In genomic region chr11:15027011-15027410, GRCh38 we compare ENCODE assay signal across 19 cellular contexts. TPM values are rescaled to one million over a fixed set of nuclear protein-coding genes. Genes with fewer than 3 reads are reported as not detected.
DNase-seq lines count a peak whose midpoint lies in the region; ATAC-seq and TF ChIP-seq lines count a peak whose summit lies in the region.
"Had no signal": no experiment of that assay in that cellular context is flagged by ENCODE, and none has a peak within 500 bp of the region (broad histone marks: within the 10 kb centered on the region; RNA-seq: fewer than 3 reads in every experiment).

No MANE protein-coding gene starts in this region.

- no peaks in the 10 kb centered on the region for H4K20me1 ChIP-seq in mammary epithelial cell (ENCODE audit: insufficient read depth, low read length)
- H4K20me1 ChIP-seq: BLaER1 had no signal

- H2BK5ac ChIP-seq in trophoblast cell (ENCODE audit: low read depth, low read length, poor library complexity) = no peak overlapping the region

- H3K9me3 ChIP-seq in mammary epithelial cell (replicated peaks; ENCODE audit: insufficient read depth, low read length) = no peaks in the 10 kb centered on the region
- peaks cover 0 to 3% of the 10 kb centered on the region in 2 donors for H3K9me3 ChIP-seq in breast epithelium
- no peaks in the 10 kb centered on the region for H3K9me3 ChIP-seq in trophoblast cell (ENCODE audit: insufficient read depth, low read depth, low read length)

- CTCF ChIA-PET in mammary epithelial cell (lab: Charles Lee; ENCODE audit: low non-redundant PET) = no interaction called here

- dilution Hi-C loops in mammary epithelial cell (cut with HindIII; ENCODE audit: low sequenced_read_pairs) = no loop called here

- H3K9ac ChIP-seq in mammary epithelial cell (ENCODE audit: insufficient read depth, low read length) = no peak overlapping the region
- no peak overlapping the region for H3K9ac ChIP-seq in trophoblast cell (ENCODE audit: low read length)
- H3K9ac ChIP-seq: BLaER1 had no signal

- WGBS in mammary epithelial cell (ENCODE audit: low coverage, missing lambda C conversion rate) = 3% methylated on average over 3 of the region's 3 CpGs
- WGBS in trophoblast cell (ENCODE audit: extremely low coverage, insufficient coverage, insufficient read length) = no CpG with 5 or more reads among the region's 3 CpGs

- H4K12ac ChIP-seq in trophoblast cell (ENCODE audit: low read depth, low read length) = no peak overlapping the region

- H3K27me3 ChIP-seq in mammary epithelial cell (ENCODE audit: insufficient read depth, low read length) (no peaks in the 10 kb centered on the region), breast epithelium (no peaks in the 10 kb centered on the region), trophoblast cell (ENCODE audit: insufficient read depth, low read length) (no peaks in the 10 kb centered on the region)
- H3K27me3 ChIP-seq: BLaER1 had no signal

- intact Hi-C loops in mammary epithelial cell (cut with micrococcal nuclease) (no loop called here), breast epithelium (cut with DNase I; ENCODE audit: low total_unique reads) (no loop called here)

- no peak overlapping the region for H2BK120ac ChIP-seq in trophoblast cell (ENCODE audit: insufficient read depth, low read length, poor library complexity)

- H4K8ac ChIP-seq in trophoblast cell (ENCODE audit: low read depth, low read length) = no peak overlapping the region

- H2AK5ac ChIP-seq in trophoblast cell (ENCODE audit: low read length) = no peak overlapping the region

- H3K18ac ChIP-seq in trophoblast cell (ENCODE audit: low read length) = no peak overlapping the region

- H3K79me1 ChIP-seq in trophoblast cell (ENCODE audit: low read length) = peaks cover 3% of the 10 kb centered on the region

- TF ChIP-seq CTCF in mammary epithelial cell (conservative IDR thresholded peaks at IDR 0.05 in 1 of 2, IDR thresholded peaks at IDR 0.05 in 1 of 2; ENCODE audit: extremely low read depth in 1 of 2, insufficient read depth in 1 of 2, low read depth in 1 of 2, low read length in 2 of 2) (no peak), breast epithelium (IDR thresholded peaks at IDR 0.05) (no peak), epithelial cell of esophagus (IDR thresholded peaks at IDR 0.05; ENCODE audit: insufficient read depth, low read depth, low read length, missing control alignments) (no peak)

- no peak overlapping the region for H2AFZ ChIP-seq in mammary epithelial cell (ENCODE audit: low read depth, low read length)
- no peak overlapping the region for H2AFZ ChIP-seq in trophoblast cell (ENCODE audit: insufficient read depth, low read length, poor library complexity)
- H2AFZ ChIP-seq: GM23338 had no signal

- no peak overlapping the region for H3K4me3 ChIP-seq in mammary epithelial cell (replicated peaks in 1 of 3; ENCODE audit: insufficient read depth in 1 of 3, low read depth in 2 of 3, low read length in 3 of 3)
- H3K4me3 ChIP-seq in breast epithelium = no peak overlapping the region
- H3K4me3 ChIP-seq in epithelial cell of esophagus (ENCODE audit: low read length) = no peak overlapping the region
- no peak overlapping the region for H3K4me3 ChIP-seq in trophoblast cell (ENCODE audit: low read depth, low read length)
- H3K4me3 ChIP-seq: BLaER1, GM23338 had no signal

- H3K4ac ChIP-seq in trophoblast cell (ENCODE audit: low read depth, low read length) = no peak overlapping the region

- H3K23ac ChIP-seq in trophoblast cell (ENCODE audit: low read length) = no peak overlapping the region

- no peak overlapping the region for H3K27ac ChIP-seq in mammary epithelial cell (ENCODE audit: insufficient read depth, low read depth, low read length)
- H3K27ac ChIP-seq in breast epithelium = no peak overlapping the region
- no peak overlapping the region for H3K27ac ChIP-seq in trophoblast cell (ENCODE audit: low read depth, low read length)
- H3K27ac ChIP-seq: BLaER1, HL-60 had no signal

- DNase-seq in mammary epithelial cell (peak; percentile 20), breast epithelium (ENCODE audit: low spot score in 2 of 2) (no peak), epithelial cell of esophagus (ENCODE audit: low read depth) (peak; percentile 75), trophoblast cell (peak; percentile 54 to 70), HPDE6-E6E7 (ENCODE audit: extremely low spot score) (no peak), SK-N-DZ (ENCODE audit: low spot score) (no peak)
- DNase-seq: 8988T; CD4-positive, alpha-beta memory T cell; DMS153; DMS79; GDM1; HCEC 1CT had no signal

- H3K36me3 ChIP-seq in mammary epithelial cell (ENCODE audit: insufficient read depth, low read length) (no peaks in the 10 kb centered on the region), breast epithelium (no peaks in the 10 kb centered on the region), trophoblast cell (ENCODE audit: control insufficient read depth in 1 of 2, insufficient read depth in 2 of 2, low read length in 2 of 2) (no peaks in the 10 kb centered on the region)
- H3K36me3 ChIP-seq: BLaER1 had no signal

- no peak overlapping the region for H4K91ac ChIP-seq in trophoblast cell (ENCODE audit: low read depth, low read length)

- H3K4me1 ChIP-seq in mammary epithelial cell (ENCODE audit: insufficient read depth, low read length) (no peaks in the 10 kb centered on the region), breast epithelium (no peaks in the 10 kb centered on the region), trophoblast cell (ENCODE audit: control insufficient read depth in 1 of 2, insufficient read depth in 2 of 2, low read length in 2 of 2) (peaks cover 7% of the 10 kb centered on the region in 2 experiments)
- H3K4me1 ChIP-seq: BLaER1 had no signal

- TF ChIP-seq POLR2A in breast epithelium (IDR thresholded peaks at IDR 0.05) = no peak

- in situ Hi-C loops in mammary epithelial cell (cut with MboI; ENCODE audit: low sequenced_read_pairs in 2 of 2) = no loop called here

- no peak overlapping the region for H3K14ac ChIP-seq in trophoblast cell (ENCODE audit: low read length)

- no peak overlapping the region for H3K4me2 ChIP-seq in mammary epithelial cell (ENCODE audit: insufficient read depth, low read depth, low read length)
- no peak overlapping the region for H3K4me2 ChIP-seq in trophoblast cell (ENCODE audit: low read length)
- H3K4me2 ChIP-seq: BLaER1, GM23338 had no signal

- no peak overlapping the region for H2BK12ac ChIP-seq in trophoblast cell (ENCODE audit: low read length)

- H3K79me2 ChIP-seq in mammary epithelial cell (ENCODE audit: insufficient read depth, low read length) (no peaks in the 10 kb centered on the region), trophoblast cell (ENCODE audit: control insufficient read depth, insufficient read depth, low read length, poor library complexity) (no peaks in the 10 kb centered on the region)

- ATAC-seq in GM18909 (IDR thresholded peaks at IDR 0.05; ENCODE audit: poor library complexity, unreplicated experiment) = no peak
- ATAC-seq: GM23338 had no signal

- BruUV-seq in mammary epithelial cell (replicated peaks; lab: Mats Ljungman, UMichigan) = no TSS peak

RNA-seq across cellular contexts. Expression of gene CALCB, which starts 46.4 kb away (rescaled TPM):
- total RNA-seq in mammary epithelial cell (under 1 TPM; 0.33 to 0.99 TPM), breast epithelium (not detected)
- polyA plus RNA-seq in mammary epithelial cell = not detected
- polyA minus RNA-seq in mammary epithelial cell = not detected
- 0.86 and 0.90 TPM in 2 replicates for polyA plus RNA-seq in trophoblast cell (2013)
- polyA plus RNA-seq in SK-N-DZ (2014; cell fraction: cytosol; rRNA removed) = 0.86 and 1.0 TPM in 2 replicates
- polyA plus RNA-seq in SK-N-DZ (2014; cell fraction: nucleus; rRNA removed) = 0.45 TPM in 1 of 2 replicates, not detected in the other
- total RNA-seq: Daoy had no signal
- polyA plus RNA-seq: AG04450, CD14-positive monocyte had no signal

RNA-seq across cellular contexts. Expression of gene CALCA, which starts 54.9 kb away (rescaled TPM):
- total RNA-seq in mammary epithelial cell (not detected), breast epithelium (not detected)
- polyA plus RNA-seq in mammary epithelial cell = not detected
- polyA minus RNA-seq in mammary epithelial cell = not detected
- polyA plus RNA-seq in trophoblast cell (2013) = 0.94 and 1.3 TPM in 2 replicates
- 0.21 TPM in 1 of 2 replicates, not detected in the other for polyA plus RNA-seq in SK-N-DZ (2014; cell fraction: cytosol; rRNA removed)
- not detected in 2 replicates for polyA plus RNA-seq in SK-N-DZ (2014; cell fraction: nucleus; rRNA removed)
- total RNA-seq: CD4-positive, alpha-beta memory T cell; Daoy had no signal
- polyA plus RNA-seq: AG04450; CD14-positive monocyte; CD4-positive, alpha-beta memory T cell had no signal

Comparison
In these comparisons a context has a peak if more than half of its experiments do, and no peak if none do; other contexts are left out.
1. DNase-seq: peak in mammary epithelial cell (single experiment), epithelial cell of esophagus (single experiment) and trophoblast cell (2 of 2); none in breast epithelium (0 of 2), HPDE6-E6E7 (single experiment) and SK-N-DZ (single experiment).